Comparison of ENCODE assay signal across 22 cellular contexts in genomic region chr3:160127308-160127707, GRCh38.
DNase-seq lines count a peak whose midpoint lies in the region; ATAC-seq, FAIRE-seq and TF ChIP-seq lines count a peak whose summit lies in the region.
"Had no signal": no experiment of that assay in that cellular context is flagged by ENCODE, and none has a peak within 500 bp of the region (broad histone marks: within the 10 kb centered on the region; RNA-seq: fewer than 3 reads in every experiment).

No MANE protein-coding gene starts in this region.

- H3K9me3 ChIP-seq in Peyer's patch = no peaks in the 10 kb centered on the region
- H3K9me3 ChIP-seq in naive thymus-derived CD4-positive, alpha-beta T cell (ENCODE audit: control insufficient read depth in 2 of 3, low read length in 3 of 3) = no peaks in the 10 kb centered on the region
- H3K9me3 ChIP-seq: pancreas, spleen, uterus had no signal

- no peak for FAIRE-seq in bronchial epithelial cell (lab: Jason Lieb, UNC)
- FAIRE-seq: pancreas had no signal

- intact Hi-C loops in naive thymus-derived CD4-positive, alpha-beta T cell (cut with micrococcal nuclease) = no loop called here

- DNase-seq in bronchial epithelial cell (ENCODE audit: low read depth) (peak; percentile 60), Peyer's patch (no peak), NCI-H187 treated with DMSO at 0.1 percent for 48 hours (lab: John Stamatoyannopoulos, UW) (no peak), GM20000 (ENCODE audit: low spot score) (no peak)
- no peak for DNase-seq in naive thymus-derived CD4-positive, alpha-beta T cell
- DNase-seq: activated CD4-positive, CD25-positive, alpha-beta regulatory T cell; activated naive CD4-positive, alpha-beta T cell treated with anti-CD3 and anti-CD28 coated beads, Interleukin-2, amount 10 ng/mL, durations not matched to agents 7 days and 5 days; DMS153; effector memory CD4-positive, alpha-beta T cell; hypothalamus; left colon; NCI-H1694; NCI-H510A; pancreas; spleen; stimulated activated naive CD8-positive, alpha-beta T cell treated with anti-CD3 and anti-CD28 coated beads, Interleukin-15, Interleukin-2, amounts not matched to agents 100 U/mL and 50 U/mL, for 24 hours; uterus had no signal

- POLR2A ChIA-PET in naive thymus-derived CD4-positive, alpha-beta T cell (lab: Charles Lee) = no interaction called here

- no peak overlapping the region for H3K4me3 ChIP-seq in bronchial epithelial cell (ENCODE audit: low read depth, low read length)
- no peak overlapping the region for H3K4me3 ChIP-seq in Peyer's patch
- H3K4me3 ChIP-seq in naive thymus-derived CD4-positive, alpha-beta T cell (ENCODE audit: low read length) = no peak overlapping the region
- H3K4me3 ChIP-seq: pancreas, spleen, uterus had no signal

- H3K4me1 ChIP-seq in Peyer's patch = no peaks in the 10 kb centered on the region
- no peaks in the 10 kb centered on the region for H3K4me1 ChIP-seq in naive thymus-derived CD4-positive, alpha-beta T cell (ENCODE audit: control insufficient read depth in 2 of 2, insufficient read depth in 2 of 2, low read length in 2 of 2)
- H3K4me1 ChIP-seq: pancreas, uterus had no signal

- H3K27me3 Mint-ChIP-seq in naive thymus-derived CD4-positive, alpha-beta T cell = peaks cover 4 to 10% (median 6%) of the 10 kb centered on the region in 5 donors
- H3K27me3 Mint-ChIP-seq: B cell had no signal

- CTCF ChIA-PET in naive thymus-derived CD4-positive, alpha-beta T cell (lab: Charles Lee) = no interaction called here

- H3K4me3 Mint-ChIP-seq in naive thymus-derived CD4-positive, alpha-beta T cell = no peak overlapping the region
- H3K4me3 Mint-ChIP-seq: activated naive CD4-positive, alpha-beta T cell treated with anti-CD3 and anti-CD28 coated beads, Interleukin-2, amount 10 ng/mL, durations not matched to agents 7 days and 5 days; B cell had no signal

- H3K4me1 Mint-ChIP-seq in naive thymus-derived CD4-positive, alpha-beta T cell = peaks cover 0 to 5% (median 0%) of the 10 kb centered on the region in 7 donors
- H3K4me1 Mint-ChIP-seq: activated naive CD4-positive, alpha-beta T cell treated with anti-CD3 and anti-CD28 coated beads, Interleukin-2, amount 10 ng/mL, durations not matched to agents 7 days and 5 days had no signal

- H3K27me3 ChIP-seq in bronchial epithelial cell (ENCODE audit: control insufficient read depth, insufficient read depth, low read length) (no peaks in the 10 kb centered on the region), Peyer's patch (no peaks in the 10 kb centered on the region)
- no peaks in the 10 kb centered on the region for H3K27me3 ChIP-seq in naive thymus-derived CD4-positive, alpha-beta T cell (ENCODE audit: control insufficient read depth in 2 of 2, insufficient read depth in 2 of 2, low read length in 2 of 2)
- H3K27me3 ChIP-seq: pancreas, spleen, uterus had no signal

- H3K36me3 Mint-ChIP-seq in naive thymus-derived CD4-positive, alpha-beta T cell = no peaks in the 10 kb centered on the region
- H3K36me3 Mint-ChIP-seq: activated naive CD4-positive, alpha-beta T cell treated with anti-CD3 and anti-CD28 coated beads, Interleukin-2, amount 10 ng/mL, durations not matched to agents 7 days and 5 days had no signal

- H3K27ac ChIP-seq in Peyer's patch = no peak overlapping the region
- no peak overlapping the region for H3K27ac ChIP-seq in naive thymus-derived CD4-positive, alpha-beta T cell (ENCODE audit: low read depth, low read length)
- H3K27ac ChIP-seq: pancreas, RWPE1, spleen, uterus had no signal

- ATAC-seq in GM18868 (IDR thresholded peaks at IDR 0.05; ENCODE audit: unreplicated experiment) (peak; percentile 55), GM21515 (IDR thresholded peaks at IDR 0.05; ENCODE audit: unreplicated experiment) (peak; percentile 50), HG03139 (IDR thresholded peaks at IDR 0.05; ENCODE audit: unreplicated experiment) (peak; percentile 38)
- no peak for ATAC-seq in naive thymus-derived CD4-positive, alpha-beta T cell
- ATAC-seq: left colon; pancreas; stimulated activated naive CD8-positive, alpha-beta T cell treated with anti-CD3 and anti-CD28 coated beads, Interleukin-15, Interleukin-2, amounts not matched to agents 100 U/mL and 50 U/mL, for 24 hours had no signal

- H3K36me3 ChIP-seq in bronchial epithelial cell (ENCODE audit: control insufficient read depth, insufficient read depth, low read length) (no peaks in the 10 kb centered on the region), Peyer's patch (no peaks in the 10 kb centered on the region)
- H3K36me3 ChIP-seq in naive thymus-derived CD4-positive, alpha-beta T cell (ENCODE audit: control insufficient read depth in 2 of 3, insufficient read depth in 3 of 3, low read length in 3 of 3) = no peaks in the 10 kb centered on the region
- H3K36me3 ChIP-seq: pancreas, spleen, uterus had no signal

- no peak for TF ChIP-seq CTCF in bronchial epithelial cell (IDR thresholded peaks at IDR 0.05; ENCODE audit: insufficient read depth, low read length, severe bottlenecking)
- no peak for TF ChIP-seq CTCF in Peyer's patch (IDR thresholded peaks at IDR 0.05)
- no peak for TF ChIP-seq CTCF in GM20000 (IDR thresholded peaks at IDR 0.05; ENCODE audit: extremely low read depth, missing control alignments)

- TF ChIP-seq POLR2A in Peyer's patch (IDR thresholded peaks at IDR 0.05) = no peak

- H3K27ac Mint-ChIP-seq in naive thymus-derived CD4-positive, alpha-beta T cell = no peak overlapping the region
- H3K27ac Mint-ChIP-seq: activated naive CD4-positive, alpha-beta T cell treated with anti-CD3 and anti-CD28 coated beads, Interleukin-2, amount 10 ng/mL, durations not matched to agents 7 days and 5 days; B cell had no signal

- H3K9me3 Mint-ChIP-seq in naive thymus-derived CD4-positive, alpha-beta T cell = no peaks in the 10 kb centered on the region
- H3K9me3 Mint-ChIP-seq: activated naive CD4-positive, alpha-beta T cell treated with anti-CD3 and anti-CD28 coated beads, Interleukin-2, amount 10 ng/mL, durations not matched to agents 7 days and 5 days had no signal
